Comparison of ENCODE assay signal across 1 cellular context in genomic region chr1:67733741-67734690, GRCh38.
TF ChIP-seq lines count a peak whose summit lies in the region.

No MANE protein-coding gene starts in this region.

TF ChIP-seq in K562, 482 proteins besides CTCF, POLR2A, EP300 and RAD21 (continued from another document and continues in another):
- TF ChIP-seq AFF1 (IDR thresholded peaks at IDR 0.05; ENCODE audit: low read depth in 1 of 2, partially characterized antibody in 2 of 2) (peak; percentile 54 to 61), PYGO2 (tag; IDR thresholded peaks at IDR 0.05) (0 out of 2 replicates have a peak, but pooled peaks have one; percentile 30), NR4A1 (CRISPR knock-in tag; IDR thresholded peaks at IDR 0.05) (no peak), NR4A1 (tag; IDR thresholded peaks at IDR 0.05) (peak; percentile 81), MTF1 (CRISPR knock-in tag; IDR thresholded peaks at IDR 0.05; ENCODE audit: borderline replicate concordance) (no peak), ZNF717 (CRISPR knock-in tag; IDR thresholded peaks at IDR 0.05) (no peak), SRSF3 (IDR thresholded peaks at IDR 0.05; ENCODE audit: insufficient read depth, low read length) (no peak), TGIF2 (CRISPR knock-in tag; IDR thresholded peaks at IDR 0.05) (no peak), ARID4B (CRISPR knock-in tag; IDR thresholded peaks at IDR 0.05) (no peak), ZNF280B (CRISPR knock-in tag; IDR thresholded peaks at IDR 0.05) (no peak), NRF1 (conservative IDR thresholded peaks at IDR 0.05 in 1 of 2, IDR thresholded peaks at IDR 0.05 in 1 of 2) (peak; percentile 15 to 19; a peak in 1 of 4 replicates), PML (IDR thresholded peaks at IDR 0.05; ENCODE audit: low read length) (peak; percentile 95), E2F3 (CRISPR knock-in tag; IDR thresholded peaks at IDR 0.05) (no peak), RBM34 (IDR thresholded peaks at IDR 0.05; ENCODE audit: borderline replicate concordance, insufficient read depth, low read length) (no peak), PHF8 (IDR thresholded peaks at IDR 0.05; ENCODE audit: borderline replicate concordance, low read length) (no peak), TAF15 (IDR thresholded peaks at IDR 0.05; ENCODE audit: low read depth, low read length) (no peak), SIX5 (IDR thresholded peaks at IDR 0.05; ENCODE audit: borderline replicate concordance in 1 of 2, insufficient read depth in 1 of 2, low read depth in 1 of 2, low read length in 2 of 2) (no peak), SMAD4 (CRISPR knock-in tag; conservative IDR thresholded peaks at IDR 0.05) (peak; percentile 92), HDAC3 (IDR thresholded peaks at IDR 0.05; ENCODE audit: borderline replicate concordance, partially characterized antibody) (peak; percentile 83), MAFF (IDR thresholded peaks at IDR 0.05; ENCODE audit: low read length) (peak; percentile 76; the same call in 1 of the 2 replicates), CHD1 (IDR thresholded peaks at IDR 0.05; ENCODE audit: low read length) (no peak), ZNF785 (CRISPR knock-in tag; IDR thresholded peaks at IDR 0.05) (no peak), ZNF12 (CRISPR knock-in tag; IDR thresholded peaks at IDR 0.05) (0 out of 2 replicates have a peak, but pooled peaks have one; percentile 27), MLLT1 (IDR thresholded peaks at IDR 0.05) (peak; percentile 49 to 66; a peak in 1 of 4 replicates), MYBL2 (IDR thresholded peaks at IDR 0.05; ENCODE audit: low read depth) (no peak; the same call in 1 of the 2 replicates), MYBL2 (CRISPR knock-in tag; IDR thresholded peaks at IDR 0.05; ENCODE audit: borderline replicate concordance) (no peak), ZNF696 (CRISPR knock-in tag; conservative IDR thresholded peaks at IDR 0.05) (no peak), TRIM25 (IDR thresholded peaks at IDR 0.05; ENCODE audit: borderline replicate concordance) (no peak), PCBP2 (IDR thresholded peaks at IDR 0.05; ENCODE audit: low read depth, low read length, poor library complexity, severe bottlenecking) (no peak), ZNF217 (CRISPR knock-in tag; IDR thresholded peaks at IDR 0.05) (no peak), NCOR1 (IDR thresholded peaks at IDR 0.05) (peak; percentile 96), ZNF398 (CRISPR knock-in tag; IDR thresholded peaks at IDR 0.05) (no peak), CBX1 (IDR thresholded peaks at IDR 0.05; ENCODE audit: low read depth) (0 out of 2 replicates have a peak, but pooled peaks have one; percentile 21), TSC22D4 (tag; IDR thresholded peaks at IDR 0.05) (no peak), ZNF609 (CRISPR knock-in tag; IDR thresholded peaks at IDR 0.05; ENCODE audit: borderline replicate concordance) (no peak; the same call in 1 of the 2 replicates)
